7 cellular contexts compared by ENCODE assay signal in the genomic region with DNA sequence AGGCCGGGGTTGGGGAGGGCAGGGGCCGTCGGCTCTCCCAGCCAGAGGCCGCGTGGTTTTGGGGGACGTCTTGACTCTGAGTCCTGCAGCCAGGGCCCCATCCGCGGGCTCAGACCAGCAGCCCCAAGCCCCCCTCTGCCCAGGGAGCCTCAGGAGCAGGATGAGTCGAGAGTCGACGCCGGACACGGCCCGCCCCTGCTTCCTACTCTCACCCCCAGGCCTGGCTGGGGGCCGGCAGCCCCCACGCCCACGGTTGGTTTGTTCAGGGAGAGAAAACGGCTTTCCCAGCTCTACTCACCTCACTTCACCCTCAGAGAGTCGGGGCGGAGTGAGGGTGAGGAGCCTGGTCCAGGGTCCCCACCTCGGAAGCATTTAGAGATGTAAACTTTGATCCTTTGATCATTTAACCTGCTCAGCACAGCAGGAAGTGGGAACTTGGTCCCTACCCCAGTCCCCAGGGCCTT. TPM values are rescaled to one million over a fixed set of nuclear protein-coding genes. Genes with fewer than 3 reads are reported as not detected.
DNase-seq lines count a peak whose midpoint lies in the region; ATAC-seq and TF ChIP-seq lines count a peak whose summit lies in the region.

No MANE protein-coding gene starts in this region.

- peak overlapping the region; percentile 12 for H3K9ac ChIP-seq in iPS-18a (ENCODE audit: low read length)
- no peak overlapping the region for H3K9ac ChIP-seq in skeletal muscle satellite cell (ENCODE audit: low read depth, low read length)

- H3K4me2 ChIP-seq in skeletal muscle satellite cell (ENCODE audit: low read length) = peak overlapping the region; percentile 86

- ATAC-seq in T-helper 17 cell = no peak
- no peak for ATAC-seq in SK-N-SH treated with all-trans-retinoic acid at 6 μM for 48 hours

- no peaks in the 10 kb centered on the region for H3K9me3 ChIP-seq in HAP-1
- H3K9me3 ChIP-seq in T-helper 17 cell (ENCODE audit: control insufficient read depth, low read length, poor library complexity, severe bottlenecking) = no peaks in the 10 kb centered on the region
- H3K9me3 ChIP-seq in iPS-18a (ENCODE audit: control insufficient read depth, low read depth, low read length) = no peaks in the 10 kb centered on the region
- H3K9me3 ChIP-seq in skeletal muscle satellite cell (replicated peaks; ENCODE audit: low read length) = no peaks in the 10 kb centered on the region

- peak overlapping the region; percentile 74 for H3K4me3 Mint-ChIP-seq in T-helper 17 cell

- peaks cover 10% of the 10 kb centered on the region for H3K4me1 Mint-ChIP-seq in T-helper 17 cell

- peaks cover 20% of the 10 kb centered on the region for H3K27me3 Mint-ChIP-seq in T-helper 17 cell

- H3K36me3 ChIP-seq in HAP-1 (replicated peaks) = no peaks in the 10 kb centered on the region
- no peaks in the 10 kb centered on the region for H3K36me3 ChIP-seq in iPS-18a (ENCODE audit: control insufficient read depth, low read depth, low read length)
- no peaks in the 10 kb centered on the region for H3K36me3 ChIP-seq in skeletal muscle satellite cell (ENCODE audit: insufficient read depth, low read length)

- H3K4me1 ChIP-seq in HAP-1 (peaks cover 4% of the 10 kb centered on the region), iPS-18a (ENCODE audit: control insufficient read depth, low read depth, low read length) (no peaks in the 10 kb centered on the region), skeletal muscle satellite cell (ENCODE audit: control insufficient read depth, insufficient read depth, low read length) (peaks cover 6% of the 10 kb centered on the region)

- H3K27ac Mint-ChIP-seq in T-helper 17 cell = no peak overlapping the region

- peak overlapping the region; percentile 54 for H3K4me3 ChIP-seq in HAP-1
- H3K4me3 ChIP-seq in iPS-18a (ENCODE audit: low read length) = peak overlapping the region; percentile 56
- no peak overlapping the region for H3K4me3 ChIP-seq in skeletal muscle satellite cell (ENCODE audit: low read length)

- no peak overlapping the region for H3K27ac ChIP-seq in iPS-18a (ENCODE audit: low read length)

- no peak for DNase-seq in HAP-1 (ENCODE audit: low spot score in 2 of 2)
- DNase-seq in T-helper 17 cell = no peak
- no peak for DNase-seq in NCI-H1930 (lab: John Stamatoyannopoulos, UW)
- no peak for DNase-seq in NAMALWA (ENCODE audit: low spot score)

- in situ Hi-C loops in HAP-1 (cut with MboI; ENCODE audit: low sequenced_read_pairs) = no loop called here

- H3K27me3 ChIP-seq in HAP-1 (ENCODE audit: low read depth) (no peaks in the 10 kb centered on the region), iPS-18a (ENCODE audit: control insufficient read depth, insufficient read depth, low read length) (peaks cover 33% of the 10 kb centered on the region), skeletal muscle satellite cell (ENCODE audit: control insufficient read depth, insufficient read depth, low read length) (peaks cover 9% of the 10 kb centered on the region)

- no peaks in the 10 kb centered on the region for H3K36me3 Mint-ChIP-seq in T-helper 17 cell (ENCODE audit: low read depth)

TF ChIP-seq in SK-N-SH treated with all-trans-retinoic acid at 6 μM for 48 hours, 23 proteins besides CTCF, POLR2A, EP300 and RAD21:
- no peak for TF ChIP-seq ISL1 (CRISPR knock-in tag; IDR thresholded peaks at IDR 0.05)
- TF ChIP-seq PPARA (CRISPR knock-in tag; IDR thresholded peaks at IDR 0.05; ENCODE audit: borderline replicate concordance) = no peak
- TF ChIP-seq BACH2 (CRISPR knock-in tag; IDR thresholded peaks at IDR 0.05; ENCODE audit: borderline replicate concordance) = no peak
- TF ChIP-seq, protein P1, sequence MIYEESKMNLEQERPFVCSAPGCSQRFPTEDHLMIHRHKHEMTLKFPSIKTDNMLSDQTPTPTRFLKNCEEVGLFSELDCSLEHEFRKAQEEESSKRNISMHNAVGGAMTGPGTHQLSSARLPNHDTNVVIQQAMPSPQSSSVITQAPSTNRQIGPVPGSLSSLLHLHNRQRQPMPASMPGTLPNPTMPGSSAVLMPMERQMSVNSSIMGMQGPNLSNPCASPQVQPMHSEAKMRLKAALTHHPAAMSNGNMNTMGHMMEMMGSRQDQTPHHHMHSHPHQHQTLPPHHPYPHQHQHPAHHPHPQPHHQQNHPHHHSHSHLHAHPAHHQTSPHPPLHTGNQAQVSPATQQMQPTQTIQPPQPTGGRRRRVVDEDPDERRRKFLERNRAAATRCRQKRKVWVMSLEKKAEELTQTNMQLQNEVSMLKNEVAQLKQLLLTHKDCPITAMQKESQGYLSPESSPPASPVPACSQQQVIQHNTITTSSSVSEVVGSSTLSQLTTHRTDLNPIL (CRISPR knock-in tag; IDR thresholded peaks at IDR 0.05; ENCODE audit: low read depth) = no peak
- no peak for TF ChIP-seq ZFP30 (CRISPR knock-in tag; IDR thresholded peaks at IDR 0.05)
- TF ChIP-seq ZC3H10 (CRISPR knock-in tag; IDR thresholded peaks at IDR 0.05) = no peak
- no peak for TF ChIP-seq CSDC2 (CRISPR knock-in tag; IDR thresholded peaks at IDR 0.05)
- no peak for TF ChIP-seq ZNF8 (CRISPR knock-in tag; IDR thresholded peaks at IDR 0.05)
- TF ChIP-seq SNAI2 (CRISPR knock-in tag; IDR thresholded peaks at IDR 0.05) = no peak
- no peak for TF ChIP-seq TCF4 (CRISPR knock-in tag; IDR thresholded peaks at IDR 0.05; ENCODE audit: borderline replicate concordance)
- no peak for TF ChIP-seq RARB (CRISPR knock-in tag; IDR thresholded peaks at IDR 0.05)

RNA-seq across cellular contexts. Expression of a gene that starts 6.9 kb away (rescaled TPM):
- total RNA-seq in T-helper 17 cell = 1 to 10 TPM; 1.0 TPM
- 0.66 and 0.76 TPM in 2 replicates for total RNA-seq in skeletal muscle satellite cell (2012; rRNA removed)
